Comparison of ENCODE assay signal across 1 cellular context in genomic region chr7:106814887-106815286, GRCh38.
TF ChIP-seq lines count a peak whose summit lies in the region.

No MANE protein-coding gene starts in this region.

TF ChIP-seq in K562, 482 proteins besides CTCF, POLR2A, EP300 and RAD21 (continued from another document and continues in another):
- no peak for TF ChIP-seq E2F4 (CRISPR knock-in tag; IDR thresholded peaks at IDR 0.05; ENCODE audit: low read depth)
- TF ChIP-seq SMAD4 (CRISPR knock-in tag; conservative IDR thresholded peaks at IDR 0.05) = peak; percentile 81
- 0 out of 2 replicates have a peak, but pooled peaks have one; percentile 19 for TF ChIP-seq ZNF707 (CRISPR knock-in tag; conservative IDR thresholded peaks at IDR 0.05)
- TF ChIP-seq, protein P1, sequence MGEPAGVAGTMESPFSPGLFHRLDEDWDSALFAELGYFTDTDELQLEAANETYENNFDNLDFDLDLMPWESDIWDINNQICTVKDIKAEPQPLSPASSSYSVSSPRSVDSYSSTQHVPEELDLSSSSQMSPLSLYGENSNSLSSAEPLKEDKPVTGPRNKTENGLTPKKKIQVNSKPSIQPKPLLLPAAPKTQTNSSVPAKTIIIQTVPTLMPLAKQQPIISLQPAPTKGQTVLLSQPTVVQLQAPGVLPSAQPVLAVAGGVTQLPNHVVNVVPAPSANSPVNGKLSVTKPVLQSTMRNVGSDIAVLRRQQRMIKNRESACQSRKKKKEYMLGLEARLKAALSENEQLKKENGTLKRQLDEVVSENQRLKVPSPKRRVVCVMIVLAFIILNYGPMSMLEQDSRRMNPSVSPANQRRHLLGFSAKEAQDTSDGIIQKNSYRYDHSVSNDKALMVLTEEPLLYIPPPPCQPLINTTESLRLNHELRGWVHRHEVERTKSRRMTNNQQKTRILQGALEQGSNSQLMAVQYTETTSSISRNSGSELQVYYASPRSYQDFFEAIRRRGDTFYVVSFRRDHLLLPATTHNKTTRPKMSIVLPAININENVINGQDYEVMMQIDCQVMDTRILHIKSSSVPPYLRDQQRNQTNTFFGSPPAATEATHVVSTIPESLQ (CRISPR knock-in tag; IDR thresholded peaks at IDR 0.05) = no peak
- TF ChIP-seq ZNF316 (IDR thresholded peaks at IDR 0.05) = no peak
- TF ChIP-seq ZNF551 (CRISPR knock-in tag; IDR thresholded peaks at IDR 0.05) = no peak
- no peak for TF ChIP-seq NEUROD1 (IDR thresholded peaks at IDR 0.05; ENCODE audit: borderline replicate concordance, low read depth, low read length, partially characterized antibody)
- no peak for TF ChIP-seq HOXB6 (CRISPR knock-in tag; IDR thresholded peaks at IDR 0.05; ENCODE audit: borderline replicate concordance)
- no peak for TF ChIP-seq HNRNPL (IDR thresholded peaks at IDR 0.05; ENCODE audit: low read depth, low read length)
- TF ChIP-seq MYC (IDR thresholded peaks at IDR 0.05; ENCODE audit: low read depth, low read length) = no peak; the same call in 1 of the 2 replicates
- no peak; the same call in 1 of the 2 replicates for TF ChIP-seq MYC (CRISPR knock-in tag; IDR thresholded peaks at IDR 0.05; ENCODE audit: borderline replicate concordance, low read depth)
- TF ChIP-seq CEBPZ (IDR thresholded peaks at IDR 0.05; ENCODE audit: borderline replicate concordance, low read depth, low read length) = no peak
- no peak for TF ChIP-seq ZKSCAN3 (CRISPR knock-in tag; IDR thresholded peaks at IDR 0.05)
- 0 out of 2 replicates have a peak, but pooled peaks have one; percentile 40 for TF ChIP-seq TCFL5 (CRISPR knock-in tag; conservative IDR thresholded peaks at IDR 0.05)
- no peak for TF ChIP-seq ARID3A (IDR thresholded peaks at IDR 0.05; ENCODE audit: borderline replicate concordance, low read depth, low read length)
- no peak for TF ChIP-seq ZNF212 (CRISPR knock-in tag; IDR thresholded peaks at IDR 0.05)
- no peak for TF ChIP-seq EP400 (IDR thresholded peaks at IDR 0.05)
- no peak for TF ChIP-seq BRF1 (IDR thresholded peaks at IDR 0.05; ENCODE audit: borderline replicate concordance, extremely low read depth, insufficient read length)
- TF ChIP-seq, protein P2, sequence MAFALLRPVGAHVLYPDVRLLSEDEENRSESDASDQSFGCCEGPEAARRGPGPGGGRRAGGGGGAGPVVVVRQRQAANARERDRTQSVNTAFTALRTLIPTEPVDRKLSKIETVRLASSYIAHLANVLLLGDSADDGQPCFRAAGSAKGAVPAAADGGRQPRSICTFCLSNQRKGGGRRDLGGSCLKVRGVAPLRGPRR (CRISPR knock-in tag; IDR thresholded peaks at IDR 0.05) = peak; percentile 31; the same call in 1 of the 2 replicates
- no peak for TF ChIP-seq TSC22D4 (tag; IDR thresholded peaks at IDR 0.05)
- TF ChIP-seq, protein P3, sequence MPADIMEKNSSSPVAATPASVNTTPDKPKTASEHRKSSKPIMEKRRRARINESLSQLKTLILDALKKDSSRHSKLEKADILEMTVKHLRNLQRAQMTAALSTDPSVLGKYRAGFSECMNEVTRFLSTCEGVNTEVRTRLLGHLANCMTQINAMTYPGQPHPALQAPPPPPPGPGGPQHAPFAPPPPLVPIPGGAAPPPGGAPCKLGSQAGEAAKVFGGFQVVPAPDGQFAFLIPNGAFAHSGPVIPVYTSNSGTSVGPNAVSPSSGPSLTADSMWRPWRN (IDR thresholded peaks at IDR 0.05; ENCODE audit: low read depth) = no peak
- TF ChIP-seq, protein P4, sequence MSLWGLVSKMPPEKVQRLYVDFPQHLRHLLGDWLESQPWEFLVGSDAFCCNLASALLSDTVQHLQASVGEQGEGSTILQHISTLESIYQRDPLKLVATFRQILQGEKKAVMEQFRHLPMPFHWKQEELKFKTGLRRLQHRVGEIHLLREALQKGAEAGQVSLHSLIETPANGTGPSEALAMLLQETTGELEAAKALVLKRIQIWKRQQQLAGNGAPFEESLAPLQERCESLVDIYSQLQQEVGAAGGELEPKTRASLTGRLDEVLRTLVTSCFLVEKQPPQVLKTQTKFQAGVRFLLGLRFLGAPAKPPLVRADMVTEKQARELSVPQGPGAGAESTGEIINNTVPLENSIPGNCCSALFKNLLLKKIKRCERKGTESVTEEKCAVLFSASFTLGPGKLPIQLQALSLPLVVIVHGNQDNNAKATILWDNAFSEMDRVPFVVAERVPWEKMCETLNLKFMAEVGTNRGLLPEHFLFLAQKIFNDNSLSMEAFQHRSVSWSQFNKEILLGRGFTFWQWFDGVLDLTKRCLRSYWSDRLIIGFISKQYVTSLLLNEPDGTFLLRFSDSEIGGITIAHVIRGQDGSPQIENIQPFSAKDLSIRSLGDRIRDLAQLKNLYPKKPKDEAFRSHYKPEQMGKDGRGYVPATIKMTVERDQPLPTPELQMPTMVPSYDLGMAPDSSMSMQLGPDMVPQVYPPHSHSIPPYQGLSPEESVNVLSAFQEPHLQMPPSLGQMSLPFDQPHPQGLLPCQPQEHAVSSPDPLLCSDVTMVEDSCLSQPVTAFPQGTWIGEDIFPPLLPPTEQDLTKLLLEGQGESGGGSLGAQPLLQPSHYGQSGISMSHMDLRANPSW (CRISPR knock-in tag; IDR thresholded peaks at IDR 0.05) = no peak
- no peak for TF ChIP-seq RHOXF2B (CRISPR knock-in tag; conservative IDR thresholded peaks at IDR 0.05)
- TF ChIP-seq ETV5 (CRISPR knock-in tag; IDR thresholded peaks at IDR 0.05; ENCODE audit: low read depth) = 0 out of 2 replicates have a peak, but pooled peaks have one; percentile 36
- no peak for TF ChIP-seq MIER1 (IDR thresholded peaks at IDR 0.05; ENCODE audit: low read depth)
- no peak for TF ChIP-seq KAT7 (CRISPR knock-in tag; IDR thresholded peaks at IDR 0.05; ENCODE audit: borderline replicate concordance)
- no peak for TF ChIP-seq ZNF445 (CRISPR knock-in tag; IDR thresholded peaks at IDR 0.05; ENCODE audit: low read depth)
- TF ChIP-seq STAT5A (IDR thresholded peaks at IDR 0.05; ENCODE audit: borderline replicate concordance, low read length) = no peak
- TF ChIP-seq ATF3 (IDR thresholded peaks at IDR 0.05) = no peak
- TF ChIP-seq ATF3 (CRISPR knock-in tag; conservative IDR thresholded peaks at IDR 0.05) = 0 out of 2 replicates have a peak, but pooled peaks have one; percentile 28
- TF ChIP-seq MEF2A (IDR thresholded peaks at IDR 0.05; ENCODE audit: control insufficient read depth, low read depth, low read length) = no peak
- peak; percentile 60; the same call in 1 of the 2 replicates for TF ChIP-seq ZBTB17 (CRISPR knock-in tag; IDR thresholded peaks at IDR 0.05)
- no peak for TF ChIP-seq ZNF609 (CRISPR knock-in tag; IDR thresholded peaks at IDR 0.05; ENCODE audit: borderline replicate concordance)
- no peak for TF ChIP-seq ZNF354B (CRISPR knock-in tag; IDR thresholded peaks at IDR 0.05)
- no peak for TF ChIP-seq CCAR2 (IDR thresholded peaks at IDR 0.05; ENCODE audit: low read depth, low read length)
- TF ChIP-seq NR2F6 (CRISPR knock-in tag; IDR thresholded peaks at IDR 0.05) = no peak
- no peak for TF ChIP-seq GATAD2A (IDR thresholded peaks at IDR 0.05)
- no peak for TF ChIP-seq TCF7L2 (IDR thresholded peaks at IDR 0.05; ENCODE audit: low read depth, low read length)
- TF ChIP-seq RFX7 (CRISPR knock-in tag; IDR thresholded peaks at IDR 0.05) = no peak
- no peak for TF ChIP-seq CAMTA2 (CRISPR knock-in tag; conservative IDR thresholded peaks at IDR 0.05)
- TF ChIP-seq RNF2 (IDR thresholded peaks at IDR 0.05) = 0 out of 2 replicates have a peak, but pooled peaks have one; percentile 14
- no peak; the same call in 1 of the 2 replicates for TF ChIP-seq ZNF764 (CRISPR knock-in tag; IDR thresholded peaks at IDR 0.05; ENCODE audit: low read depth)
- TF ChIP-seq NR2C2 (CRISPR knock-in tag; IDR thresholded peaks at IDR 0.05) = no peak
- TF ChIP-seq NR2C2 (tag; IDR thresholded peaks at IDR 0.05) = no peak
- TF ChIP-seq ZNF165 (CRISPR knock-in tag; IDR thresholded peaks at IDR 0.05; ENCODE audit: borderline replicate concordance) = peak; percentile 91
- no peak for TF ChIP-seq EGR1 (conservative IDR thresholded peaks at IDR 0.05)
- TF ChIP-seq GMEB1 (CRISPR knock-in tag; IDR thresholded peaks at IDR 0.05) = no peak
